ENCODE assay signal across 8 cellular contexts in genomic region chr10:110251392-110251791, GRCh38.
ATAC-seq lines count a peak whose summit lies in the region.
"Not testable (repeated sequence)": the region's sequence is repeated elsewhere in the genome, so short reads cannot be mapped to it uniquely, and the experiment has no call there.

No MANE protein-coding gene starts in this region.

- not testable (repeated sequence) for H3K9me3 Mint-ChIP-seq in activated naive CD4-positive, alpha-beta T cell treated with anti-CD3 and anti-CD28 coated beads, Interleukin-2, amount 50 U/mL, for 24 hours; stimulated activated naive CD8-positive, alpha-beta T cell treated with anti-CD3 and anti-CD28 coated beads, Interleukin-15, Interleukin-2, amounts not matched to agents 100 ng/mL and 50 ng/mL, for 24 hours

- H3K27ac Mint-ChIP-seq in activated naive CD4-positive, alpha-beta T cell treated with anti-CD3 and anti-CD28 coated beads, Interleukin-2, amount 50 U/mL, for 24 hours = peak overlapping the region; percentile 66
- H3K27ac Mint-ChIP-seq in stimulated activated naive CD8-positive, alpha-beta T cell treated with anti-CD3 and anti-CD28 coated beads, Interleukin-15, Interleukin-2, amounts not matched to agents 100 ng/mL and 50 ng/mL, for 24 hours = peak overlapping the region; percentile 81

- not testable (repeated sequence) for H3K27me3 Mint-ChIP-seq in activated naive CD4-positive, alpha-beta T cell treated with anti-CD3 and anti-CD28 coated beads, Interleukin-2, amount 50 U/mL, for 24 hours
- peaks cover 10% of the 10 kb centered on the region for H3K27me3 Mint-ChIP-seq in stimulated activated naive CD8-positive, alpha-beta T cell treated with anti-CD3 and anti-CD28 coated beads, Interleukin-15, Interleukin-2, amounts not matched to agents 100 ng/mL and 50 ng/mL, for 24 hours

- ATAC-seq in GM18508 (IDR thresholded peaks at IDR 0.05; ENCODE audit: insufficient read depth, unreplicated experiment) = peak; percentile 79
- peak; percentile 69 for ATAC-seq in GM19328 (IDR thresholded peaks at IDR 0.05; ENCODE audit: unreplicated experiment)
- peak; percentile 81 for ATAC-seq in GM21528 (IDR thresholded peaks at IDR 0.05; ENCODE audit: low FRiP score, unreplicated experiment)
- ATAC-seq in HG02852 (IDR thresholded peaks at IDR 0.05; ENCODE audit: unreplicated experiment) = peak; percentile 84
- peak; percentile 81 for ATAC-seq in HG03135 (IDR thresholded peaks at IDR 0.05; ENCODE audit: unreplicated experiment)
- ATAC-seq in HG03571 (IDR thresholded peaks at IDR 0.05; ENCODE audit: unreplicated experiment) = peak; percentile 92

- H3K36me3 Mint-ChIP-seq in activated naive CD4-positive, alpha-beta T cell treated with anti-CD3 and anti-CD28 coated beads, Interleukin-2, amount 50 U/mL, for 24 hours = peaks cover 32% of the 10 kb centered on the region
- H3K36me3 Mint-ChIP-seq in stimulated activated naive CD8-positive, alpha-beta T cell treated with anti-CD3 and anti-CD28 coated beads, Interleukin-15, Interleukin-2, amounts not matched to agents 100 ng/mL and 50 ng/mL, for 24 hours (ENCODE audit: low read depth) = peaks cover 36% of the 10 kb centered on the region

- H3K4me1 Mint-ChIP-seq in activated naive CD4-positive, alpha-beta T cell treated with anti-CD3 and anti-CD28 coated beads, Interleukin-2, amount 50 U/mL, for 24 hours = peaks cover 50% of the 10 kb centered on the region
- peaks cover 47% of the 10 kb centered on the region for H3K4me1 Mint-ChIP-seq in stimulated activated naive CD8-positive, alpha-beta T cell treated with anti-CD3 and anti-CD28 coated beads, Interleukin-15, Interleukin-2, amounts not matched to agents 100 ng/mL and 50 ng/mL, for 24 hours (ENCODE audit: low read depth)

- H3K4me3 Mint-ChIP-seq in activated naive CD4-positive, alpha-beta T cell treated with anti-CD3 and anti-CD28 coated beads, Interleukin-2, amount 50 U/mL, for 24 hours = peak overlapping the region; percentile 59
- peak overlapping the region; percentile 8 for H3K4me3 Mint-ChIP-seq in stimulated activated naive CD8-positive, alpha-beta T cell treated with anti-CD3 and anti-CD28 coated beads, Interleukin-15, Interleukin-2, amounts not matched to agents 100 ng/mL and 50 ng/mL, for 24 hours

Comparison
In these comparisons a context has a peak if more than half of its experiments do, and no peak if none do; other contexts are left out.
1. Peak in every context shown above with its lines: ATAC-seq.